13 cellular contexts compared by ENCODE assay signal in genomic region chr12:848519-849191, GRCh38.
DNase-seq lines count a peak whose midpoint lies in the region; ATAC-seq, FAIRE-seq and TF ChIP-seq lines count a peak whose summit lies in the region.
"Had no signal": no experiment of that assay in that cellular context is flagged by ENCODE, and none has a peak within 500 bp of the region (broad histone marks: within the 10 kb centered on the region; RNA-seq: fewer than 3 reads in every experiment).

No MANE protein-coding gene starts in this region.

- H3K9me1 ChIP-seq in endothelial cell of umbilical vein (replicated peaks; ENCODE audit: control insufficient read depth, extremely low read depth, insufficient read depth, low read length): no peaks in the 10 kb centered on the region

- WGBS in HepG2 (ENCODE audit: low lambda C conversion rate): 88% methylated on average over 3 of the region's 3 CpGs

- POLR2A ChIA-PET in activated CD4-positive, alpha-beta memory T cell treated with anti-CD3 and anti-CD28 coated beads for 36 hours (lab: Charles Lee): interaction anchor here (0.6 to 0.7 kb wide), 2 partner anchors 13 to 28 kb away, joined by 3 read pairs; no protein-coding TSS in a partner anchor
- POLR2A ChIA-PET in activated CD4-positive, alpha-beta memory T cell treated with anti-CD3 and anti-CD28 coated beads, Interleukin-2, amount 10 ng/mL, durations not matched to agents 7 days and 5 days (lab: Charles Lee): interaction anchor here (0.6 kb wide), 1 partner anchor 98 kb away, joined by 3 read pairs; no protein-coding TSS in a partner anchor
- POLR2A ChIA-PET in OCI-LY7 (lab: Charles Lee) (interaction anchor here (1.1 kb wide), 1 partner anchor 15 kb away, joined by 4 read pairs; no protein-coding TSS in a partner anchor), endothelial cell of umbilical vein (lab: Charles Lee) (no interaction called here), HepG2 (lab: Yijun Ruan, JAX) (no interaction called here)

- peak; percentile 87 for ATAC-seq in stimulated activated effector memory CD8-positive, alpha-beta T cell treated with anti-CD3 and anti-CD28 coated beads, Interleukin-12 subunit alpha, Interleukin-12 subunit beta, amount 100 ng/mL, for 72 hours
- ATAC-seq in HG03565 (IDR thresholded peaks at IDR 0.05; ENCODE audit: unreplicated experiment) (no peak), HepG2 (no peak)
- ATAC-seq: naive thymus-derived CD8-positive, alpha-beta T cell had no signal

- H3K4me3 ChIP-seq in OCI-LY7 (ENCODE audit: low read depth, low read length, poor library complexity, severe bottlenecking) (no peak overlapping the region), endothelial cell of umbilical vein (replicated peaks in 1 of 3; ENCODE audit: insufficient read depth in 1 of 3, low read depth in 1 of 3, low read length in 3 of 3) (no peak overlapping the region), HepG2 (replicated peaks in 1 of 3; ENCODE audit: insufficient read depth in 1 of 3, low read depth in 2 of 3, low read length in 3 of 3) (no peak overlapping the region)
- H3K4me3 ChIP-seq: spleen had no signal

- H3K9ac ChIP-seq in endothelial cell of umbilical vein (replicated peaks; ENCODE audit: extremely low read depth, insufficient read depth, low read length) (no peak overlapping the region), HepG2 (ENCODE audit: insufficient read depth, low read depth, low read length) (no peak overlapping the region)

- FAIRE-seq in endothelial cell of umbilical vein (lab: Jason Lieb, UNC): no peak
- FAIRE-seq in HepG2 (lab: Jason Lieb, UNC): no peak
- FAIRE-seq: H1 had no signal

- peaks cover 51% of the 10 kb centered on the region for H3K4me1 Mint-ChIP-seq in activated CD4-positive, alpha-beta memory T cell treated with anti-CD3 and anti-CD28 coated beads for 36 hours (ENCODE audit: low read depth)
- H3K4me1 Mint-ChIP-seq in activated CD4-positive, alpha-beta memory T cell treated with anti-CD3 and anti-CD28 coated beads, Interleukin-2, amount 10 ng/mL, durations not matched to agents 7 days and 5 days: peaks cover 21% of the 10 kb centered on the region
- H3K4me1 Mint-ChIP-seq in stimulated activated effector memory CD8-positive, alpha-beta T cell treated with anti-CD3 and anti-CD28 coated beads, Interleukin-12 subunit alpha, Interleukin-12 subunit beta, amount 100 ng/mL, for 72 hours: peaks cover 36% of the 10 kb centered on the region

- BruUV-seq in OCI-LY7 (replicated peaks; lab: Mats Ljungman, UMichigan) (TSS peak; percentile 32), endothelial cell of umbilical vein (replicated peaks; lab: Mats Ljungman, UMichigan) (no TSS peak), HepG2 (replicated peaks; lab: Mats Ljungman, UMichigan) (no TSS peak)

- H3K4me1 ChIP-seq in OCI-LY7 (ENCODE audit: insufficient read depth, low read length, poor library complexity, severe bottlenecking) (no peaks in the 10 kb centered on the region), endothelial cell of umbilical vein (ENCODE audit: control insufficient read depth, extremely low read depth, insufficient read depth, low read length) (peaks cover 12% of the 10 kb centered on the region), HepG2 (ENCODE audit: insufficient read depth, low read length) (no peaks in the 10 kb centered on the region)

- H3K79me2 ChIP-seq in OCI-LY7 (ENCODE audit: insufficient read depth, low read depth, low read length) (peaks cover 21% of the 10 kb centered on the region; the same call in 1 of the 2 replicates), endothelial cell of umbilical vein (ENCODE audit: control insufficient read depth, insufficient read depth, low read length) (peaks cover 28% of the 10 kb centered on the region), HepG2 (ENCODE audit: insufficient read depth, low read length) (peaks cover 32% of the 10 kb centered on the region)

- H3K4me3 Mint-ChIP-seq in activated CD4-positive, alpha-beta memory T cell treated with anti-CD3 and anti-CD28 coated beads for 36 hours: no peak overlapping the region
- H3K4me3 Mint-ChIP-seq in activated CD4-positive, alpha-beta memory T cell treated with anti-CD3 and anti-CD28 coated beads, Interleukin-2, amount 10 ng/mL, durations not matched to agents 7 days and 5 days: no peak overlapping the region
- no peak overlapping the region for H3K4me3 Mint-ChIP-seq in stimulated activated effector memory CD8-positive, alpha-beta T cell treated with anti-CD3 and anti-CD28 coated beads, Interleukin-12 subunit alpha, Interleukin-12 subunit beta, amount 100 ng/mL, for 72 hours
- H3K4me3 Mint-ChIP-seq: naive thymus-derived CD8-positive, alpha-beta T cell had no signal

- DNase-seq in activated CD4-positive, alpha-beta memory T cell treated with anti-CD3 and anti-CD28 coated beads for 36 hours: no peak
- no peak for DNase-seq in activated CD4-positive, alpha-beta memory T cell treated with anti-CD3 and anti-CD28 coated beads, Interleukin-2, amount 10 ng/mL, durations not matched to agents 7 days and 5 days
- no peak for DNase-seq in OCI-LY7 (ENCODE audit: low spot score)
- DNase-seq in endothelial cell of umbilical vein (ENCODE audit: low read depth, low spot score): peak; percentile 23
- DNase-seq in stimulated activated effector memory CD8-positive, alpha-beta T cell treated with anti-CD3 and anti-CD28 coated beads, Interleukin-12 subunit alpha, Interleukin-12 subunit beta, amount 100 ng/mL, for 72 hours (ENCODE audit: low spot score in 2 of 2): no peak
- no peak for DNase-seq in NCI-H526 treated with DMSO at 0.1 percent for 48 hours (lab: John Stamatoyannopoulos, UW)
- no peak for DNase-seq in HepG2 (ENCODE audit: low spot score)
- DNase-seq: GDM1; naive thymus-derived CD8-positive, alpha-beta T cell; Right ventricle myocardium superior; spleen had no signal

- TF ChIP-seq POLR2A in endothelial cell of umbilical vein (IDR thresholded peaks at IDR 0.05; ENCODE audit: low read depth, low read length) (no peak), HepG2 (IDR thresholded peaks at IDR 0.05; ENCODE audit: insufficient read depth in 1 of 2, low read depth in 2 of 2, low read length in 2 of 2) (no peak)

- intact Hi-C loops in activated CD4-positive, alpha-beta memory T cell treated with anti-CD3 and anti-CD28 coated beads for 36 hours (cut with micrococcal nuclease): loop anchor here (1.0 kb wide), 1 partner anchor 26 kb away; no protein-coding TSS in a partner anchor
- intact Hi-C loops in OCI-LY7 (cut with micrococcal nuclease; ENCODE audit: unreplicated experiment): no loop called here
- intact Hi-C loops in endothelial cell of umbilical vein (cut with micrococcal nuclease): no loop called here
- intact Hi-C loops in HepG2 (cut with micrococcal nuclease; ENCODE audit: unreplicated experiment): no loop called here

- no peak for TF ChIP-seq EP300 in HepG2 (IDR thresholded peaks at IDR 0.05; ENCODE audit: low read depth in 2 of 2, low read length in 2 of 2)
- TF ChIP-seq EP300 in HepG2 (CRISPR knock-in tag; IDR thresholded peaks at IDR 0.05; ENCODE audit: borderline replicate concordance): no peak

- H3K36me3 Mint-ChIP-seq in activated CD4-positive, alpha-beta memory T cell treated with anti-CD3 and anti-CD28 coated beads for 36 hours: peaks cover 6% of the 10 kb centered on the region
- peaks cover 31% of the 10 kb centered on the region for H3K36me3 Mint-ChIP-seq in activated CD4-positive, alpha-beta memory T cell treated with anti-CD3 and anti-CD28 coated beads, Interleukin-2, amount 10 ng/mL, durations not matched to agents 7 days and 5 days (ENCODE audit: low read depth)
- peaks cover 15% of the 10 kb centered on the region for H3K36me3 Mint-ChIP-seq in stimulated activated effector memory CD8-positive, alpha-beta T cell treated with anti-CD3 and anti-CD28 coated beads, Interleukin-12 subunit alpha, Interleukin-12 subunit beta, amount 100 ng/mL, for 72 hours

- in situ Hi-C loops in HepG2 (cut with HindIII; ENCODE audit: extremely low pct_ligation_motif_present, low pct_unique_long_range_greater_than_20kb): no loop called here

- H3K4me2 ChIP-seq in OCI-LY7 (ENCODE audit: low read length) (no peak overlapping the region), endothelial cell of umbilical vein (ENCODE audit: insufficient read depth, low read length) (no peak overlapping the region), HepG2 (ENCODE audit: low read depth, low read length) (no peak overlapping the region)

- H3K9me2 ChIP-seq in OCI-LY7 (ENCODE audit: insufficient read depth, low read length): no peaks in the 10 kb centered on the region

- H3K9me3 Mint-ChIP-seq in activated CD4-positive, alpha-beta memory T cell treated with anti-CD3 and anti-CD28 coated beads for 36 hours: peaks cover 4% of the 10 kb centered on the region
- peaks cover 5% of the 10 kb centered on the region for H3K9me3 Mint-ChIP-seq in activated CD4-positive, alpha-beta memory T cell treated with anti-CD3 and anti-CD28 coated beads, Interleukin-2, amount 10 ng/mL, durations not matched to agents 7 days and 5 days
- H3K9me3 Mint-ChIP-seq in stimulated activated effector memory CD8-positive, alpha-beta T cell treated with anti-CD3 and anti-CD28 coated beads, Interleukin-12 subunit alpha, Interleukin-12 subunit beta, amount 100 ng/mL, for 72 hours: no peaks in the 10 kb centered on the region

- H3K27me3 ChIP-seq in endothelial cell of umbilical vein (ENCODE audit: control insufficient read depth in 2 of 2, insufficient read depth in 2 of 2, low read length in 2 of 2) (no peaks in the 10 kb centered on the region), HepG2 (ENCODE audit: control insufficient read depth in 1 of 2, insufficient read depth in 2 of 2, low read length in 2 of 2) (no peaks in the 10 kb centered on the region)
- H3K27me3 ChIP-seq: spleen had no signal

- peak overlapping the region; percentile 68 for H3K27ac Mint-ChIP-seq in activated CD4-positive, alpha-beta memory T cell treated with anti-CD3 and anti-CD28 coated beads for 36 hours
- no peak overlapping the region for H3K27ac Mint-ChIP-seq in activated CD4-positive, alpha-beta memory T cell treated with anti-CD3 and anti-CD28 coated beads, Interleukin-2, amount 10 ng/mL, durations not matched to agents 7 days and 5 days
- H3K27ac Mint-ChIP-seq in stimulated activated effector memory CD8-positive, alpha-beta T cell treated with anti-CD3 and anti-CD28 coated beads, Interleukin-12 subunit alpha, Interleukin-12 subunit beta, amount 100 ng/mL, for 72 hours: peak overlapping the region; percentile 6

- H3K27ac ChIP-seq in OCI-LY7 (ENCODE audit: low read depth, low read length, poor library complexity, severe bottlenecking) (no peak overlapping the region), endothelial cell of umbilical vein (ENCODE audit: insufficient read depth, low read depth, low read length) (no peak overlapping the region), HepG2 (ENCODE audit: extremely low read length, insufficient read depth, low read length) (no peak overlapping the region)
- H3K27ac ChIP-seq: spleen had no signal

- CTCF ChIA-PET in activated CD4-positive, alpha-beta memory T cell treated with anti-CD3 and anti-CD28 coated beads for 36 hours (lab: Charles Lee): interaction anchor here (0.6 to 1.1 kb wide), 5 partner anchors 9 to 269 kb away, joined by 3 to 6 read pairs (median 3); partner anchors contain the start of gene RAD52
- CTCF ChIA-PET in activated CD4-positive, alpha-beta memory T cell treated with anti-CD3 and anti-CD28 coated beads, Interleukin-2, amount 10 ng/mL, durations not matched to agents 7 days and 5 days (lab: Charles Lee): interaction anchor here (0.6 kb wide), 1 partner anchor 83 kb away, joined by 3 read pairs; no protein-coding TSS in a partner anchor
- CTCF ChIA-PET in OCI-LY7 (lab: Charles Lee; ENCODE audit: unreplicated experiment) (no interaction called here), endothelial cell of umbilical vein (lab: Charles Lee) (no interaction called here), HepG2 (lab: Yijun Ruan, JAX; ENCODE audit: low intra/inter-chr PET ratio, low total read pairs) (no interaction called here)

- TF ChIP-seq CTCF in OCI-LY7 (conservative IDR thresholded peaks at IDR 0.05; ENCODE audit: low read length) (no peak), endothelial cell of umbilical vein (IDR thresholded peaks at IDR 0.05; ENCODE audit: extremely low read depth in 1 of 2, insufficient read depth in 1 of 2, low read depth in 1 of 2, low read length in 2 of 2) (no peak), HepG2 (CRISPR knock-in tag; IDR thresholded peaks at IDR 0.05) (no peak)

- no peaks in the 10 kb centered on the region for H3K27me3 Mint-ChIP-seq in activated CD4-positive, alpha-beta memory T cell treated with anti-CD3 and anti-CD28 coated beads for 36 hours
- no peaks in the 10 kb centered on the region for H3K27me3 Mint-ChIP-seq in activated CD4-positive, alpha-beta memory T cell treated with anti-CD3 and anti-CD28 coated beads, Interleukin-2, amount 10 ng/mL, durations not matched to agents 7 days and 5 days
- H3K27me3 Mint-ChIP-seq: naive thymus-derived CD8-positive, alpha-beta T cell had no signal

- no peak for TF ChIP-seq RAD21 in HepG2 (CRISPR knock-in tag; IDR thresholded peaks at IDR 0.05)

- H3K36me3 ChIP-seq in OCI-LY7 (ENCODE audit: insufficient read depth, low read length): peaks cover 8% of the 10 kb centered on the region
- no peaks in the 10 kb centered on the region for H3K36me3 ChIP-seq in endothelial cell of umbilical vein (ENCODE audit: control insufficient read depth in 2 of 2, extremely low read depth in 1 of 2, insufficient read depth in 2 of 2, low read length in 2 of 2)
- H3K36me3 ChIP-seq in HepG2 (replicated peaks in 1 of 2; ENCODE audit: control insufficient read depth in 1 of 2, insufficient read depth in 2 of 2, low read length in 2 of 2): peaks cover 0 to 4% of the 10 kb centered on the region in 2 experiments; a peak in 3 of 5 replicates

- H2AFZ ChIP-seq in OCI-LY7 (ENCODE audit: low read length): no peak overlapping the region
- H2AFZ ChIP-seq in endothelial cell of umbilical vein (ENCODE audit: low read depth, low read length): no peak overlapping the region
- H2AFZ ChIP-seq in HepG2 (ENCODE audit: low read length): no peak overlapping the region

- H3K9me3 ChIP-seq in OCI-LY7 (ENCODE audit: low read length): no peaks in the 10 kb centered on the region
- no peaks in the 10 kb centered on the region for H3K9me3 ChIP-seq in endothelial cell of umbilical vein (replicated peaks; ENCODE audit: control insufficient read depth, insufficient read depth, low read length)
- no peaks in the 10 kb centered on the region for H3K9me3 ChIP-seq in HepG2 (ENCODE audit: low read length)
- H3K9me3 ChIP-seq: spleen had no signal

- H4K20me1 ChIP-seq in OCI-LY7 (ENCODE audit: insufficient read depth, low read length) (no peaks in the 10 kb centered on the region), endothelial cell of umbilical vein (replicated peaks; ENCODE audit: control insufficient read depth, extremely low read depth, insufficient read depth, low read length) (peaks cover 3% of the 10 kb centered on the region), HepG2 (ENCODE audit: insufficient read depth, low read length) (peaks cover 9% of the 10 kb centered on the region; the same call in 1 of the 2 replicates)

- dilution Hi-C loops in endothelial cell of umbilical vein (cut with MboI; ENCODE audit: extremely low pct_ligation_motif_present, low sequenced_read_pairs): no loop called here

Comparison
In these comparisons a context has a peak if more than half of its experiments do, and no peak if none do; other contexts are left out.
1. CTCF ChIA-PET loops: an anchor here in activated CD4-positive, alpha-beta memory T cell treated with anti-CD3 and anti-CD28 coated beads for 36 hours (0.6 to 1.1 kb wide) and activated CD4-positive, alpha-beta memory T cell treated with anti-CD3 and anti-CD28 coated beads, Interleukin-2, amount 10 ng/mL, durations not matched to agents 7 days and 5 days (0.6 kb wide); none called in OCI-LY7, endothelial cell of umbilical vein and HepG2.
2. POLR2A ChIA-PET loops: an anchor here in activated CD4-positive, alpha-beta memory T cell treated with anti-CD3 and anti-CD28 coated beads for 36 hours (0.6 to 0.7 kb wide), activated CD4-positive, alpha-beta memory T cell treated with anti-CD3 and anti-CD28 coated beads, Interleukin-2, amount 10 ng/mL, durations not matched to agents 7 days and 5 days (0.6 kb wide) and OCI-LY7 (1.1 kb wide); none called in endothelial cell of umbilical vein and HepG2.